1 cellular context compared by ENCODE assay signal in genomic region chr18:10299686-10300085, GRCh38.
TF ChIP-seq lines count a peak whose summit lies in the region.

No MANE protein-coding gene starts in this region.

TF ChIP-seq in SK-N-SH treated with all-trans-retinoic acid at 6 μM for 48 hours, 23 proteins besides CTCF, POLR2A, EP300 and RAD21 (continued from another document):
- TF ChIP-seq PATZ1 (CRISPR knock-in tag; IDR thresholded peaks at IDR 0.05; ENCODE audit: borderline replicate concordance) (no peak), TSHZ2 (CRISPR knock-in tag; IDR thresholded peaks at IDR 0.05) (no peak), PPARA (CRISPR knock-in tag; IDR thresholded peaks at IDR 0.05; ENCODE audit: borderline replicate concordance) (no peak), CSRNP3 (CRISPR knock-in tag; IDR thresholded peaks at IDR 0.05) (no peak), ARNTL (CRISPR knock-in tag; IDR thresholded peaks at IDR 0.05; ENCODE audit: borderline replicate concordance, low read depth) (no peak), TCF4 (CRISPR knock-in tag; IDR thresholded peaks at IDR 0.05; ENCODE audit: borderline replicate concordance) (no peak), ZFP3 (CRISPR knock-in tag; IDR thresholded peaks at IDR 0.05) (no peak), GLIS3 (CRISPR knock-in tag; IDR thresholded peaks at IDR 0.05) (no peak), SNAI2 (CRISPR knock-in tag; IDR thresholded peaks at IDR 0.05) (no peak), ZFP30 (CRISPR knock-in tag; IDR thresholded peaks at IDR 0.05) (no peak), BACH2 (CRISPR knock-in tag; IDR thresholded peaks at IDR 0.05; ENCODE audit: borderline replicate concordance) (no peak), ZC3H10 (CRISPR knock-in tag; IDR thresholded peaks at IDR 0.05) (no peak), ZNF70 (CRISPR knock-in tag; IDR thresholded peaks at IDR 0.05) (no peak)
